9 cellular contexts compared by ENCODE assay signal in genomic region chr12:96397756-96398421, GRCh38. TPM values are rescaled to one million over a fixed set of nuclear protein-coding genes. Genes with fewer than 3 reads are reported as not detected.
A peak's percentile ranks its signal among the peaks of the same experiment; 100 is the strongest.
DNase-seq lines count a peak whose midpoint lies in the region; ATAC-seq and TF ChIP-seq lines count a peak whose summit lies in the region.
"Had no signal": no experiment of that assay in that cellular context is flagged by ENCODE, and none has a peak within 500 bp of the region (broad histone marks: within the 10 kb centered on the region; RNA-seq: fewer than 3 reads in every experiment).

No MANE protein-coding gene starts in this region.

- WGBS in spleen, 5 donors, result 15 to 25% (median 22%) methylated on average over 4 of the region's 4 CpGs

- DNase-seq in NCI-H1092 treated with DMSO at 0.1 percent for 48 hours (lab: John Stamatoyannopoulos, UW) (peak; percentile 19), NCI-H1092 (lab: John Stamatoyannopoulos, UW) (no peak), WTC11 (ENCODE audit: low spot score) (no peak), foreskin keratinocyte (no peak), spleen (no peak), NCI-H2107 (lab: John Stamatoyannopoulos, UW) (no peak), NOMO-1 (lab: John Stamatoyannopoulos, UW; ENCODE audit: unreplicated experiment in 2 of 2) (no peak)
- DNase-seq in activated effector memory CD4-positive, alpha-beta T cell treated with anti-CD3 and anti-CD28 coated beads, Interleukin-2, amount 50 U/mL, for 16 hours, result no peak
- DNase-seq: occipital lobe had no signal

- H3K9me3 ChIP-seq in spleen, result no peaks in the 10 kb centered on the region

- no peak for ATAC-seq in WTC11
- ATAC-seq in foreskin keratinocyte, result no peak

- peaks cover 51% of the 10 kb centered on the region for H3K4me1 Mint-ChIP-seq in WTC11

- no peaks in the 10 kb centered on the region for H3K36me3 Mint-ChIP-seq in WTC11

- CTCF ChIA-PET in WTC11 (lab: Charles Lee), result interaction anchor here (3.2 kb wide), 1 partner anchor 182 kb away, joined by 14 read pairs; no protein-coding TSS in a partner anchor

- peak overlapping the region; percentile 85 for H3K27ac ChIP-seq in foreskin keratinocyte
- peak overlapping the region; percentile 28 to 100 (median 99) for H3K27ac ChIP-seq in spleen

- no peaks in the 10 kb centered on the region for H3K27me3 ChIP-seq in foreskin keratinocyte
- no peaks in the 10 kb centered on the region for H3K27me3 ChIP-seq in spleen (replicated peaks in 1 of 7)

- H3K36me3 ChIP-seq in spleen, result peaks cover 0 to 3% (median 0%) of the 10 kb centered on the region in 6 donors

- no peaks in the 10 kb centered on the region for H3K27me3 Mint-ChIP-seq in WTC11 (ENCODE audit: low read depth)

- H3K27ac Mint-ChIP-seq in WTC11, result no peak overlapping the region

- POLR2A ChIA-PET in WTC11 (lab: Charles Lee), result no interaction called here

- intact Hi-C loops in spleen (cut with DNase I; ENCODE audit: low total_unique reads), result loop anchor here (10.0 kb wide), 1 partner anchor 173 kb away; no protein-coding TSS in a partner anchor

- no peak for TF ChIP-seq CTCF in WTC11 (IDR thresholded peaks at IDR 0.05)
- TF ChIP-seq CTCF in foreskin keratinocyte (conservative IDR thresholded peaks at IDR 0.05), result no peak
- no peak for TF ChIP-seq CTCF in spleen (IDR thresholded peaks at IDR 0.05 in 8 of 11, conservative IDR thresholded peaks at IDR 0.05 in 3 of 11)

- H3K4me1 ChIP-seq in foreskin keratinocyte, result peaks cover 18% of the 10 kb centered on the region
- peaks cover 36 to 81% (median 60%) of the 10 kb centered on the region in 6 donors for H3K4me1 ChIP-seq in spleen

- peak overlapping the region; percentile 71 to 96 (median 88) for H3K4me3 ChIP-seq in spleen

- H3K4me3 Mint-ChIP-seq in WTC11, result peak overlapping the region; percentile 88

- no peak for TF ChIP-seq POLR2A in spleen (IDR thresholded peaks at IDR 0.05)

- H3K9me3 Mint-ChIP-seq in WTC11, result no peaks in the 10 kb centered on the region

TF ChIP-seq in WTC11, 78 proteins besides CTCF, POLR2A, EP300 and RAD21:
- no peak for TF ChIP-seq PRRX2 (CRISPR knock-in tag; IDR thresholded peaks at IDR 0.05)
TF ChIP-seq in WTC11: peak in this region for 0.

RNA-seq across cellular contexts. Expression of gene CDK17, which starts 2.4 kb away (rescaled TPM):
- total RNA-seq in WTC11 (2021) (18.7 to 20.0 TPM (median 19.4 TPM) in 3 replicates), foreskin keratinocyte (44.0 and 51.7 TPM in 2 replicates), spleen (100 to 1,000 TPM in 1 of 7 donors, 10 to 100 TPM in 6; 56.6 to 108 (median 71.6) TPM)
- polyA plus RNA-seq in foreskin keratinocyte (11.0 and 11.1 TPM in 2 replicates), spleen (10 to 100 TPM; 12.9 to 18.0 (median 15.8) TPM)
